ENCODE assay signal across 8 cellular contexts in genomic region chr10:133372507-133372906, GRCh38. TPM values are rescaled to one million over a fixed set of nuclear protein-coding genes. Genes with fewer than 3 reads are reported as not detected.
DNase-seq lines count a peak whose midpoint lies in the region; ATAC-seq, FAIRE-seq and TF ChIP-seq lines count a peak whose summit lies in the region.

No MANE protein-coding gene starts in this region.

- FAIRE-seq in bronchial epithelial cell (lab: Jason Lieb, UNC): no peak

- H3K27ac ChIP-seq in lower lobe of right lung (no peak overlapping the region), upper lobe of left lung (peak overlapping the region in 3 of 4 donors; percentile 27 to 93 (median 87))

- ATAC-seq in lower lobe of right lung: peak; percentile 2 to 3
- ATAC-seq in upper lobe of left lung (ENCODE audit: low FRiP score in 2 of 2): no peak
- no peak for ATAC-seq in GM21367 (IDR thresholded peaks at IDR 0.05; ENCODE audit: unreplicated experiment)
- ATAC-seq in HG03095 (IDR thresholded peaks at IDR 0.05; ENCODE audit: unreplicated experiment): no peak

- H3K27me3 ChIP-seq in bronchial epithelial cell (ENCODE audit: control insufficient read depth, insufficient read depth, low read length) (no peaks in the 10 kb centered on the region), lower lobe of right lung (ENCODE audit: low read depth) (no peaks in the 10 kb centered on the region), upper lobe of left lung (no peaks in the 10 kb centered on the region)

- TF ChIP-seq POLR2A in upper lobe of left lung (IDR thresholded peaks at IDR 0.05): no peak

- no peak for DNase-seq in activated T-cell treated with anti-CD3 and anti-CD28 coated beads, Interleukin-2, amount 50 U/mL, for 24 hours
- no peak for DNase-seq in activated T-cell treated with anti-CD3 and anti-CD28 coated beads, Interleukin-2, amount 50 U/mL, for 1 hour
- DNase-seq in bronchial epithelial cell (ENCODE audit: low read depth): no peak
- peak; percentile 55 for DNase-seq in lower lobe of right lung
- no peak for DNase-seq in upper lobe of left lung
- no peak for DNase-seq in central memory CD4-positive, alpha-beta T cell

- H3K4me1 ChIP-seq in lower lobe of right lung (peaks cover 18% of the 10 kb centered on the region), upper lobe of left lung (peaks cover 15 to 25% (median 16%) of the 10 kb centered on the region in 4 donors)

- H3K4me1 Mint-ChIP-seq in activated T-cell treated with anti-CD3 and anti-CD28 coated beads, Interleukin-2, amount 50 U/mL, for 24 hours (ENCODE audit: low read depth): peaks cover 19% of the 10 kb centered on the region

- no peaks in the 10 kb centered on the region for H3K9me3 Mint-ChIP-seq in activated T-cell treated with anti-CD3 and anti-CD28 coated beads, Interleukin-2, amount 50 U/mL, for 24 hours

- peaks cover 32% of the 10 kb centered on the region for H3K36me3 Mint-ChIP-seq in activated T-cell treated with anti-CD3 and anti-CD28 coated beads, Interleukin-2, amount 50 U/mL, for 24 hours (ENCODE audit: low read depth)

- H3K4me3 ChIP-seq in bronchial epithelial cell (ENCODE audit: low read depth, low read length): peak overlapping the region; percentile 96
- peak overlapping the region; percentile 70 for H3K4me3 ChIP-seq in lower lobe of right lung
- peak overlapping the region; percentile 70 to 98 (median 88) for H3K4me3 ChIP-seq in upper lobe of left lung

- WGBS in upper lobe of left lung, 2 donors: 32 to 61% methylated on average over 12 to 16 of the region's 20 CpGs

- H3K4me3 Mint-ChIP-seq in activated T-cell treated with anti-CD3 and anti-CD28 coated beads, Interleukin-2, amount 50 U/mL, for 24 hours: peak overlapping the region; percentile 75

- H3K36me3 ChIP-seq in bronchial epithelial cell (ENCODE audit: control insufficient read depth, insufficient read depth, low read length) (peaks cover 17% of the 10 kb centered on the region), lower lobe of right lung (peaks cover 40% of the 10 kb centered on the region), upper lobe of left lung (peaks cover 5 to 28% (median 24%) of the 10 kb centered on the region in 4 donors)

- H3K27ac Mint-ChIP-seq in activated T-cell treated with anti-CD3 and anti-CD28 coated beads, Interleukin-2, amount 50 U/mL, for 24 hours: peak overlapping the region; percentile 80

- intact Hi-C loops in lower lobe of right lung (cut with DNase I): no loop called here

- TF ChIP-seq EP300 in upper lobe of left lung (IDR thresholded peaks at IDR 0.05): no peak

- TF ChIP-seq CTCF in bronchial epithelial cell (IDR thresholded peaks at IDR 0.05; ENCODE audit: insufficient read depth, low read length, severe bottlenecking) (no peak), lower lobe of right lung (IDR thresholded peaks at IDR 0.05) (no peak), upper lobe of left lung (IDR thresholded peaks at IDR 0.05) (no peak)

- H3K9me3 ChIP-seq in lower lobe of right lung (no peaks in the 10 kb centered on the region), upper lobe of left lung (no peaks in the 10 kb centered on the region)

- no peaks in the 10 kb centered on the region for H3K27me3 Mint-ChIP-seq in activated T-cell treated with anti-CD3 and anti-CD28 coated beads, Interleukin-2, amount 50 U/mL, for 24 hours

RNA-seq across cellular contexts. Expression of gene ECHS1, which starts 0.6 kb away (rescaled TPM):
- total RNA-seq in bronchial epithelial cell: 44.8 and 49.0 TPM in 2 replicates
- 59.5 TPM for total RNA-seq in lower lobe of right lung
- total RNA-seq in upper lobe of left lung: 10 to 100 TPM; 32.5 to 69.6 (median 53.2) TPM

RNA-seq across cellular contexts. Expression of gene PAOX, which starts 6.6 kb away (rescaled TPM):
- total RNA-seq in bronchial epithelial cell (5.0 and 9.6 TPM in 2 replicates), lower lobe of right lung (6.9 TPM), upper lobe of left lung (10 to 100 TPM in 3 of 6 donors, 1 to 10 TPM in 3; 4.7 to 24.1 (median 10.3) TPM)

RNA-seq across cellular contexts. Expression of gene FUOM, which starts 14.7 kb away (rescaled TPM):
- total RNA-seq in bronchial epithelial cell (16.8 and 23.2 TPM in 2 replicates), lower lobe of right lung (31.0 TPM), upper lobe of left lung (10 to 100 TPM; 15.4 to 37.5 (median 26.0) TPM)

RNA-seq across cellular contexts. Expression of gene MTG1, which starts 21.4 kb away (rescaled TPM):
- total RNA-seq in bronchial epithelial cell: 20.5 and 32.6 TPM in 2 replicates
- 41.7 TPM for total RNA-seq in lower lobe of right lung
- 100 to 1,000 TPM in 1 of 6 donors, 10 to 100 TPM in 5; 21.0 to 155 (median 40.8) TPM for total RNA-seq in upper lobe of left lung

RNA-seq across cellular contexts. Expression of gene PRAP1, which starts 25.3 kb away (rescaled TPM):
- total RNA-seq in bronchial epithelial cell: not detected in 2 replicates
- total RNA-seq in lower lobe of right lung: not detected
- not detected for total RNA-seq in upper lobe of left lung

Comparison
In these comparisons a context has a peak if more than half of its experiments do, and no peak if none do; other contexts are left out.
1. ATAC-seq: peak in lower lobe of right lung (2 of 2); none in upper lobe of left lung (0 of 2), GM21367 (single experiment) and HG03095 (single experiment).
2. Peak in every context shown above with its lines, with median percentiles within 50 percentile points of each other: H3K4me3 ChIP-seq.